7 cellular contexts compared by ENCODE assay signal in the genomic region with DNA sequence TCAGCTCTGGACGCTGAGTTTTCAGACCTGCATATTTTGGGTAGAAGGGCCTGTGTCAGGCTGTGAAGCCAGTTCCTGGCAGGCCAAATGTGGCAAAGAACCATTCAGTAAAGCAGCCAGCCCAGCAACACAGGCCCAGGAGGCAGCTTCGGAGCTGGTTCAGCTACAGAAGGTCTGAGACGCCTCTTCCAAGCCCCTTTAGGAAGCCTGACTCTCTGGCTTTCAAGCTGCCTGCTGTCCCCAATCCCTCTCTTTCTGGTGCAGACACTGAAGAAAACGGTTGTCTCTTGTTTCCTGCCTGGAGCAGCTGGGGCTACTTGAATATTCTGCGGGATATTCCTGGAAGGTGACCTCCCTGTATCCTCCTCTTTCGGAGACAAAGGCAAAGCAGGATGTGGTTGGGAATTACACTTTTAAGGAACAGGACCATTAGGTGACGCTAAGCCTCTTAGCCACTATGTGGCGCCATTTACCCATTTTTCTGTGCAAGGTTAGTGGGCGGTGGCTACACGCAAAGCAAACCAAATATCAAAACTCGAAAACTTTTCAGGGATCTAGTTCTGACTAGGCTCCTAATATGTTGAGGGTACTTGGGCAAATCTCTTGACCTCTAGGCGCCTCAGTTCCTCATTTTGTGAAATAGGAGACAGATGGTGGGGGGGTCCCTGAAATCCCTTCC. TPM values are rescaled to one million over a fixed set of nuclear protein-coding genes. Genes with fewer than 3 reads are reported as not detected.
DNase-seq lines count a peak whose midpoint lies in the region; ATAC-seq and TF ChIP-seq lines count a peak whose summit lies in the region.

No MANE protein-coding gene starts in this region.

- no peak overlapping the region for H3K27ac Mint-ChIP-seq in activated naive CD4-positive, alpha-beta T cell treated with anti-CD3 and anti-CD28 coated beads, Interleukin-2, amount 50 U/mL, for 72 hours
- H3K27ac Mint-ChIP-seq in glutamatergic neuron (ENCODE audit: unreplicated experiment) (peak overlapping the region; percentile 96), progenitor cell of endocrine pancreas (no peak overlapping the region)

- H3K4me1 Mint-ChIP-seq in glutamatergic neuron (ENCODE audit: low read depth, unreplicated experiment) (peaks cover 9% of the 10 kb centered on the region), progenitor cell of endocrine pancreas (ENCODE audit: low read depth) (peaks cover 9% of the 10 kb centered on the region)

- H3K36me3 Mint-ChIP-seq in activated naive CD4-positive, alpha-beta T cell treated with anti-CD3 and anti-CD28 coated beads, Interleukin-2, amount 50 U/mL, for 72 hours = no peaks in the 10 kb centered on the region
- no peaks in the 10 kb centered on the region for H3K36me3 Mint-ChIP-seq in glutamatergic neuron (ENCODE audit: unreplicated experiment)
- H3K36me3 Mint-ChIP-seq in progenitor cell of endocrine pancreas (ENCODE audit: insufficient read depth) = no peaks in the 10 kb centered on the region

- no peaks in the 10 kb centered on the region for H3K27me3 ChIP-seq in GM06990 (replicated peaks; ENCODE audit: control insufficient read depth, insufficient read depth, low read length)

- no peak overlapping the region for H3K4me3 ChIP-seq in GM06990 (replicated peaks; ENCODE audit: low read depth, low read length)

- H3K36me3 ChIP-seq in GM06990 (ENCODE audit: control insufficient read depth, insufficient read depth, low read length) = no peaks in the 10 kb centered on the region

- peak; percentile 25 for DNase-seq in GM06990 (ENCODE audit: extremely low read depth, insufficient read length)
- peak; percentile 86 for DNase-seq in KBM-7
- DNase-seq in SHP77 treated with DMSO at 0.1 percent for 48 hours (lab: John Stamatoyannopoulos, UW) = peak; percentile 4
- DNase-seq in activated naive CD4-positive, alpha-beta T cell treated with anti-CD3 and anti-CD28 coated beads, Interleukin-2, amount 50 U/mL, for 72 hours (ENCODE audit: low spot score in 2 of 2) = peak in 1 of 2 donors; percentile 42
- DNase-seq in glutamatergic neuron = peak; percentile 47
- peak; percentile 26 for DNase-seq in progenitor cell of endocrine pancreas (ENCODE audit: low spot score, unreplicated experiment)

- H3K27me3 Mint-ChIP-seq in glutamatergic neuron (ENCODE audit: unreplicated experiment) = no peaks in the 10 kb centered on the region
- no peaks in the 10 kb centered on the region for H3K27me3 Mint-ChIP-seq in progenitor cell of endocrine pancreas

- in situ Hi-C loops in KBM-7 (cut with MboI; ENCODE audit: low pct_unique_long_range_greater_than_20kb, low sequenced_read_pairs) = loop anchor here (25.0 kb wide), 3 partner anchors 431 to 1156 kb away; no protein-coding TSS in a partner anchor

- ATAC-seq in GM21786 (IDR thresholded peaks at IDR 0.05; ENCODE audit: unreplicated experiment) = peak; percentile 83
- ATAC-seq in activated naive CD4-positive, alpha-beta T cell treated with anti-CD3 and anti-CD28 coated beads, Interleukin-2, amount 50 U/mL, for 72 hours = peak; percentile 69 to 71

- H3K9me3 Mint-ChIP-seq in activated naive CD4-positive, alpha-beta T cell treated with anti-CD3 and anti-CD28 coated beads, Interleukin-2, amount 50 U/mL, for 72 hours = no peaks in the 10 kb centered on the region
- H3K9me3 Mint-ChIP-seq in glutamatergic neuron (ENCODE audit: unreplicated experiment) (no peaks in the 10 kb centered on the region), progenitor cell of endocrine pancreas (ENCODE audit: low read depth) (no peaks in the 10 kb centered on the region)

- TF ChIP-seq CTCF in GM06990 (IDR thresholded peaks at IDR 0.05; ENCODE audit: insufficient read depth, low read length, poor library complexity, severe bottlenecking) (peak; percentile 62), glutamatergic neuron (IDR thresholded peaks at IDR 0.05; ENCODE audit: partially characterized antibody, unreplicated experiment) (peak; percentile 65), progenitor cell of endocrine pancreas (IDR thresholded peaks at IDR 0.05; ENCODE audit: unreplicated experiment) (peak; percentile 71)

- peak overlapping the region; percentile 28 for H3K4me3 Mint-ChIP-seq in glutamatergic neuron (ENCODE audit: unreplicated experiment)
- H3K4me3 Mint-ChIP-seq in progenitor cell of endocrine pancreas (ENCODE audit: low read depth) = no peak overlapping the region

RNA-seq across cellular contexts. Expression of gene LAS1L, which starts 47.2 kb away (rescaled TPM):
- 10 to 100 TPM; 42.1 to 53.6 TPM for total RNA-seq in activated naive CD4-positive, alpha-beta T cell treated with anti-CD3 and anti-CD28 coated beads, Interleukin-2, amount 50 U/mL, for 72 hours
- total RNA-seq in glutamatergic neuron (ENCODE audit: unreplicated experiment) = 45.1 TPM
- total RNA-seq in progenitor cell of endocrine pancreas = 38.6 and 38.9 TPM in 2 replicates
